ENCODE assay signal across 8 cellular contexts in genomic region chr10:99431190-99431549, GRCh38. TPM values are rescaled to one million over a fixed set of nuclear protein-coding genes. Genes with fewer than 3 reads are reported as not detected.
A peak's percentile ranks its signal among the peaks of the same experiment; 100 is the strongest.
DNase-seq lines count a peak whose midpoint lies in the region; ATAC-seq and TF ChIP-seq lines count a peak whose summit lies in the region.

No MANE protein-coding gene starts in this region.

- H3K9ac ChIP-seq in neural progenitor cell, result peak overlapping the region; percentile 0

- H3K79me2 ChIP-seq in neural progenitor cell (ENCODE audit: low read depth), result peaks cover 46% of the 10 kb centered on the region

- H3K36me3 ChIP-seq in neural progenitor cell, result no peaks in the 10 kb centered on the region

- H3K4me2 ChIP-seq in neural progenitor cell, result peak overlapping the region; percentile 84

- no peak overlapping the region for H3K27ac ChIP-seq in neural progenitor cell

- peak overlapping the region; percentile 97 for H3K27ac Mint-ChIP-seq in T-helper 1 cell treated with Interleukin-12 subunit alpha and Interleukin-12 subunit beta and Interleukin-4 antibody, amounts not matched to agents 30 μg/mL and 1 μg/mL, for 36 hours
- H3K27ac Mint-ChIP-seq in activated naive CD4-positive, alpha-beta T cell treated with anti-CD3 and anti-CD28 coated beads, Interleukin-2, amount 50 U/mL, for 72 hours, result peak overlapping the region; percentile 97 to 99
- peak overlapping the region; percentile 78 for H3K27ac Mint-ChIP-seq in neural progenitor cell

- H4K20me1 ChIP-seq in neural progenitor cell (ENCODE audit: low read depth), result no peaks in the 10 kb centered on the region

- no peaks in the 10 kb centered on the region for H3K9me3 Mint-ChIP-seq in T-helper 1 cell treated with Interleukin-12 subunit alpha and Interleukin-12 subunit beta and Interleukin-4 antibody, amounts not matched to agents 30 μg/mL and 1 μg/mL, for 36 hours
- H3K9me3 Mint-ChIP-seq in activated naive CD4-positive, alpha-beta T cell treated with anti-CD3 and anti-CD28 coated beads, Interleukin-2, amount 50 U/mL, for 72 hours, result no peaks in the 10 kb centered on the region
- no peaks in the 10 kb centered on the region for H3K9me3 Mint-ChIP-seq in neural progenitor cell

- H3F3A ChIP-seq in neural progenitor cell (ENCODE audit: low read depth), result peaks cover 3% of the 10 kb centered on the region

- H3K4me1 ChIP-seq in neural progenitor cell, result peaks cover 4% of the 10 kb centered on the region

- peak overlapping the region; percentile 100 for H3K4me3 ChIP-seq in LNCaP clone FGC (ENCODE audit: low read depth, low read length)
- H3K4me3 ChIP-seq in neural progenitor cell, result peak overlapping the region; percentile 89

- H3K4me1 Mint-ChIP-seq in T-helper 1 cell treated with Interleukin-12 subunit alpha and Interleukin-12 subunit beta and Interleukin-4 antibody, amounts not matched to agents 30 μg/mL and 1 μg/mL, for 36 hours (ENCODE audit: low read depth), result peaks cover 28% of the 10 kb centered on the region
- H3K4me1 Mint-ChIP-seq in neural progenitor cell, result peaks cover 18% of the 10 kb centered on the region

- no peak for TF ChIP-seq CTCF in LNCaP clone FGC (IDR thresholded peaks at IDR 0.05; ENCODE audit: control insufficient read depth, extremely low read depth, insufficient read depth)
- TF ChIP-seq CTCF in neural progenitor cell (IDR thresholded peaks at IDR 0.05), result no peak

- peak overlapping the region; percentile 100 for H3K4me3 Mint-ChIP-seq in T-helper 1 cell treated with Interleukin-12 subunit alpha and Interleukin-12 subunit beta and Interleukin-4 antibody, amounts not matched to agents 30 μg/mL and 1 μg/mL, for 36 hours
- peak overlapping the region; percentile 99 for H3K4me3 Mint-ChIP-seq in neural progenitor cell

- H3K9me3 ChIP-seq in neural progenitor cell (ENCODE audit: low read depth), result no peaks in the 10 kb centered on the region

- no peaks in the 10 kb centered on the region for H3K27me3 Mint-ChIP-seq in T-helper 1 cell treated with Interleukin-12 subunit alpha and Interleukin-12 subunit beta and Interleukin-4 antibody, amounts not matched to agents 30 μg/mL and 1 μg/mL, for 36 hours (ENCODE audit: low read depth)
- peaks cover 2% of the 10 kb centered on the region for H3K27me3 Mint-ChIP-seq in neural progenitor cell (ENCODE audit: insufficient read depth, low read depth)

- DNase-seq in T-helper 1 cell (no peak), LNCaP clone FGC (ENCODE audit: low read depth) (peak; percentile 56), head of caudate nucleus (peak; percentile 23 to 79 (median 56)), neural progenitor cell (ENCODE audit: low spot score) (peak; percentile 54)
- peak in 1 of 2 donors; percentile 13 for DNase-seq in activated naive CD4-positive, alpha-beta T cell treated with anti-CD3 and anti-CD28 coated beads, Interleukin-2, amount 50 U/mL, for 72 hours (ENCODE audit: low spot score in 2 of 2)

- no peaks in the 10 kb centered on the region for H3K36me3 Mint-ChIP-seq in T-helper 1 cell treated with Interleukin-12 subunit alpha and Interleukin-12 subunit beta and Interleukin-4 antibody, amounts not matched to agents 30 μg/mL and 1 μg/mL, for 36 hours (ENCODE audit: low read depth)
- peaks cover 12 to 21% of the 10 kb centered on the region in 2 donors for H3K36me3 Mint-ChIP-seq in activated naive CD4-positive, alpha-beta T cell treated with anti-CD3 and anti-CD28 coated beads, Interleukin-2, amount 50 U/mL, for 72 hours
- H3K36me3 Mint-ChIP-seq in neural progenitor cell, result peaks cover 3% of the 10 kb centered on the region

- intact Hi-C loops in head of caudate nucleus (cut with DNase I), result loop anchor here (2.0 to 10.0 kb wide), 2 partner anchors 190 to 284 kb away; partner anchors contain the start of gene SLC25A28

- peak in 1 of 2 donors; percentile 17 for ATAC-seq in activated naive CD4-positive, alpha-beta T cell treated with anti-CD3 and anti-CD28 coated beads, Interleukin-2, amount 50 U/mL, for 72 hours
- no peak for ATAC-seq in HG02884 (IDR thresholded peaks at IDR 0.05; ENCODE audit: unreplicated experiment)
- ATAC-seq in GM18520 (IDR thresholded peaks at IDR 0.05; ENCODE audit: unreplicated experiment), result no peak

- H3K27me3 ChIP-seq in neural progenitor cell, result no peaks in the 10 kb centered on the region

- peak overlapping the region; percentile 38 for H2AFZ ChIP-seq in neural progenitor cell (replicated peaks)

RNA-seq across cellular contexts. Expression of gene GOT1, which starts 0.7 kb away (rescaled TPM):
- 10 to 100 TPM; 30.6 to 73.0 TPM for total RNA-seq in activated naive CD4-positive, alpha-beta T cell treated with anti-CD3 and anti-CD28 coated beads, Interleukin-2, amount 50 U/mL, for 72 hours
- total RNA-seq in neural progenitor cell (ENCODE audit: low replicate concordance), result 35.7 and 36.1 TPM in 2 replicates

Comparison
In these comparisons a context has a peak if more than half of its experiments do, and no peak if none do; other contexts are left out.
1. DNase-seq: peak in LNCaP clone FGC (single experiment), head of caudate nucleus (42 of 42) and neural progenitor cell (single experiment); none in T-helper 1 cell (0 of 5).
2. Peak in every context shown above with its lines, with median percentiles within 50 percentile points of each other: H3K27ac Mint-ChIP-seq.